ENCODE assay signal across 28 cellular contexts in genomic region chr11:41954034-41954433, GRCh38.
DNase-seq lines count a peak whose midpoint lies in the region; ATAC-seq and TF ChIP-seq lines count a peak whose summit lies in the region.
"Had no signal": no experiment of that assay in that cellular context is flagged by ENCODE, and none has a peak within 500 bp of the region (broad histone marks: within the 10 kb centered on the region; RNA-seq: fewer than 3 reads in every experiment).

No MANE protein-coding gene starts in this region.

- H3K9me3 ChIP-seq in GM23248 (ENCODE audit: low read depth), result no peaks in the 10 kb centered on the region
- H3K9me3 ChIP-seq: BLaER1 treated with 17β-estradiol and CSF1 and Interleukin-3, amounts not matched to agents 10 nM and 100 nM; Caco-2; psoas muscle; upper lobe of left lung had no signal

- no peak for TF ChIP-seq CTCF in AG04449 (IDR thresholded peaks at IDR 0.05; ENCODE audit: insufficient read depth, low read length, missing control alignments)
- no peak for TF ChIP-seq CTCF in kidney epithelial cell (IDR thresholded peaks at IDR 0.05; ENCODE audit: insufficient read depth, low read length, poor library complexity, severe bottlenecking)

- H3K27ac ChIP-seq in GM23248, result no peak overlapping the region
- H3K27ac ChIP-seq: BLaER1 treated with 17β-estradiol and CSF1 and Interleukin-3, amounts not matched to agents 10 nM and 100 nM; PC-9; psoas muscle; skin epidermis; upper lobe of left lung had no signal

- no peaks in the 10 kb centered on the region for H3K9me2 ChIP-seq in GM23248 (ENCODE audit: insufficient read depth)

- H3K36me3 ChIP-seq in GM23248 (ENCODE audit: low read depth) (no peaks in the 10 kb centered on the region), kidney epithelial cell (ENCODE audit: control insufficient read depth, insufficient read depth, low read length) (no peaks in the 10 kb centered on the region)
- H3K36me3 ChIP-seq: BLaER1 treated with 17β-estradiol and CSF1 and Interleukin-3, amounts not matched to agents 10 nM and 100 nM; upper lobe of left lung had no signal

- H3K9ac ChIP-seq in GM23248, result no peak overlapping the region
- H3K9ac ChIP-seq: BLaER1 treated with 17β-estradiol and CSF1 and Interleukin-3, amounts not matched to agents 10 nM and 100 nM had no signal

- in situ Hi-C loops in GM23248 (cut with MboI), result no loop called here

- H3K4me2 ChIP-seq in GM23248 (ENCODE audit: unreplicated experiment), result no peak overlapping the region
- H3K4me2 ChIP-seq: BLaER1 treated with 17β-estradiol and CSF1 and Interleukin-3, amounts not matched to agents 10 nM and 100 nM; PC-9 had no signal

- no peak for ATAC-seq in GM19035 (IDR thresholded peaks at IDR 0.05; ENCODE audit: unreplicated experiment)
- ATAC-seq: left colon, psoas muscle had no signal

- H3K79me2 ChIP-seq in GM23248 (ENCODE audit: insufficient read depth), result no peaks in the 10 kb centered on the region

- no peak overlapping the region for H3K4me3 ChIP-seq in AG04449 (ENCODE audit: low read depth, low read length)
- H3K4me3 ChIP-seq in GM23248, result no peak overlapping the region
- H3K4me3 ChIP-seq in kidney epithelial cell (ENCODE audit: low read depth, low read length), result no peak overlapping the region
- H3K4me3 ChIP-seq: BLaER1 treated with 17β-estradiol and CSF1 and Interleukin-3, amounts not matched to agents 10 nM and 100 nM; PC-9; psoas muscle; skin epidermis; upper lobe of left lung had no signal

- H3F3A ChIP-seq in GM23248 (ENCODE audit: insufficient read depth), result no peaks in the 10 kb centered on the region

- no peak overlapping the region for H2AFZ ChIP-seq in GM23248
- H2AFZ ChIP-seq: PC-9 had no signal

- DNase-seq in AG04449 (ENCODE audit: low read depth, low spot score), result peak; percentile 72
- DNase-seq in GM23248, result peak; percentile 0
- peak; percentile 89 for DNase-seq in astrocyte of the hippocampus (ENCODE audit: low read depth, low spot score)
- peak; percentile 14 for DNase-seq in kidney epithelial cell (ENCODE audit: low read depth)
- DNase-seq in occipital lobe (lab: John Stamatoyannopoulos, UW), result no peak
- no peak for DNase-seq in COLO829 (ENCODE audit: low spot score)
- DNase-seq in LoVo (ENCODE audit: low spot score), result no peak
- DNase-seq: activated CD4-positive, alpha-beta T cell treated with anti-CD3 and anti-CD28 coated beads, Interleukin-2, amount 50 U/mL, for 4 hours; activated CD4-positive, CD25-positive, alpha-beta regulatory T cell; activated CD8-positive, alpha-beta memory T cell treated with anti-CD3 and anti-CD28 coated beads, Interleukin-2, amount 50 U/mL, for 48 hours; activated naive CD8-positive, alpha-beta T cell treated with anti-CD3 and anti-CD28 coated beads for 36 hours; Caco-2; cortex of kidney; DND-41; left colon; mesenchymal stem cell; NCI-H1436; NCI-H446; PC-9; psoas muscle; SHP77 treated with DMSO at 0.1 percent for 48 hours; stimulated activated CD4-positive, alpha-beta T cell treated with anti-CD3 and anti-CD28 coated beads, Interleukin-1b, Interleukin-23, amount 100 ng/mL, for 48 hours; SW 1271; T1000; upper lobe of left lung had no signal

- POLR2A ChIA-PET in AG04449 (lab: Yijun Ruan, JAX), result no interaction called here

- H4K20me1 ChIP-seq in GM23248 (ENCODE audit: insufficient read depth), result no peaks in the 10 kb centered on the region
- H4K20me1 ChIP-seq: BLaER1 treated with 17β-estradiol and CSF1 and Interleukin-3, amounts not matched to agents 10 nM and 100 nM had no signal

- H3K27me3 ChIP-seq in GM23248 (replicated peaks; ENCODE audit: insufficient read depth) (no peaks in the 10 kb centered on the region), kidney epithelial cell (ENCODE audit: control insufficient read depth, insufficient read depth, low read length) (no peaks in the 10 kb centered on the region)
- H3K27me3 ChIP-seq: BLaER1 treated with 17β-estradiol and CSF1 and Interleukin-3, amounts not matched to agents 10 nM and 100 nM; upper lobe of left lung had no signal

- CTCF ChIA-PET in AG04449 (lab: Yijun Ruan, JAX), result no interaction called here

- H3K4me1 ChIP-seq in GM23248 (ENCODE audit: insufficient read depth), result no peaks in the 10 kb centered on the region
- H3K4me1 ChIP-seq: Caco-2, psoas muscle, upper lobe of left lung had no signal

Comparison
In these comparisons a context has a peak if more than half of its experiments do, and no peak if none do; other contexts are left out.
1. DNase-seq: peak in AG04449 (single experiment), GM23248 (single experiment), astrocyte of the hippocampus (single experiment) and kidney epithelial cell (single experiment); none in occipital lobe (single experiment), COLO829 (single experiment) and LoVo (single experiment).